ENCODE assay signal across 18 cellular contexts in genomic region chr9:124632077-124632621, GRCh38.
DNase-seq lines count a peak whose midpoint lies in the region; ATAC-seq, FAIRE-seq and TF ChIP-seq lines count a peak whose summit lies in the region.
"Had no signal": no experiment of that assay in that cellular context is flagged by ENCODE, and none has a peak within 500 bp of the region (broad histone marks: within the 10 kb centered on the region; RNA-seq: fewer than 3 reads in every experiment).

No MANE protein-coding gene starts in this region.

- no peaks in the 10 kb centered on the region for H3K36me3 Mint-ChIP-seq in nephron (ENCODE audit: low read depth)

- H3K4me3 Mint-ChIP-seq in nephron, result no peak overlapping the region
- H3K4me3 Mint-ChIP-seq: activated CD4-positive, alpha-beta memory T cell treated with anti-CD3 and anti-CD28 coated beads, Interleukin-2, amount 10 ng/mL, durations not matched to agents 7 days and 5 days; B cell; neural progenitor cell had no signal

- TF ChIP-seq CTCF in nephron (IDR thresholded peaks at IDR 0.05; ENCODE audit: unreplicated experiment in 3 of 3), result no peak

- FAIRE-seq in endometrium (lab: Jason Lieb, UNC), result peak; percentile 99

- no peak for ATAC-seq in GM18907 (IDR thresholded peaks at IDR 0.05; ENCODE audit: unreplicated experiment)
- no peak for ATAC-seq in HG03139 (IDR thresholded peaks at IDR 0.05; ENCODE audit: unreplicated experiment)
- no peak for ATAC-seq in GM18520 (IDR thresholded peaks at IDR 0.05; ENCODE audit: unreplicated experiment)

- peaks cover 21% of the 10 kb centered on the region for H3K4me1 Mint-ChIP-seq in nephron
- H3K4me1 Mint-ChIP-seq: B cell had no signal

- H3K27me3 Mint-ChIP-seq in nephron (ENCODE audit: low read depth), result no peaks in the 10 kb centered on the region

- peak overlapping the region; percentile 68 to 83 (median 83) for H3K27ac Mint-ChIP-seq in nephron
- H3K27ac Mint-ChIP-seq: activated CD4-positive, alpha-beta memory T cell treated with anti-CD3 and anti-CD28 coated beads, Interleukin-2, amount 10 ng/mL, durations not matched to agents 7 days and 5 days; B cell; neural progenitor cell had no signal

- peak; percentile 65 for DNase-seq in GM04504 (ENCODE audit: low read depth)
- DNase-seq in OCI-M1 (lab: John Stamatoyannopoulos, UW), result peak; percentile 61
- DNase-seq in MV-4-11 (lab: John Stamatoyannopoulos, UW), result no peak
- DNase-seq: activated CD4-positive, alpha-beta memory T cell treated with anti-CD3 and anti-CD28 coated beads, Interleukin-2, amount 10 ng/mL, durations not matched to agents 7 days and 5 days; aorta; DMS153; gastrocnemius medialis; GOT3; NCI-H1417 treated with DMSO at 0.1 percent for 48 hours; sigmoid colon; transverse colon had no signal

- no peaks in the 10 kb centered on the region for H3K9me3 Mint-ChIP-seq in nephron
- H3K9me3 Mint-ChIP-seq: activated CD4-positive, alpha-beta memory T cell treated with anti-CD3 and anti-CD28 coated beads, Interleukin-2, amount 10 ng/mL, durations not matched to agents 7 days and 5 days; neural progenitor cell had no signal
